ENCODE assay signal across 8 cellular contexts in the genomic region with DNA sequence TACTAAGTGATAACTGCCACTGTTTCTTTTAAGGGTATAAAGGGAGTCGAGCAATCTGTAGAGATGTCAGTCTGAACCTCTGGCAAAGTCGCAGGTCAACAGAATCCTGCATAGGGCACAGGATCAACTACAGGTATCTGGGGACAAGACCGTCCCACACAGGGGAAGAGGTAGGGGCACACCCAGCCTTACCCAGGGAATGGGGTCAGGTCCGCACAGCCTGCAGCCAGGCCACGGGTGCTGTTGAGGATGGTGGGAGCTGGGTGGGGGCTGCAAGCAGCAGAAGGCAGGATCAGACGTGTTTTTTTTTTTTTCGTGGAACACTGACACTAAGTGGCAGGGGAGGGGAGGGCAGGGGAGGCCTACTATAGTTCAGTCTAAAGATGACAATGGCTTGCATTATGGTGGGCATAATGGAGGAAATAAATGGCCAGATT. TPM values are rescaled to one million over a fixed set of nuclear protein-coding genes. Genes with fewer than 3 reads are reported as not detected.
A peak's percentile ranks its signal among the peaks of the same experiment; 100 is the strongest.
DNase-seq lines count a peak whose midpoint lies in the region; ATAC-seq and TF ChIP-seq lines count a peak whose summit lies in the region.

No MANE protein-coding gene starts in this region.

- H3K36me3 Mint-ChIP-seq in activated naive CD8-positive, alpha-beta T cell: peaks cover 9% of the 10 kb centered on the region

- H3K27me3 Mint-ChIP-seq in activated naive CD8-positive, alpha-beta T cell: no peaks in the 10 kb centered on the region

- peak overlapping the region in 6 of 12 donors; percentile 89 to 97 (median 93) for H3K27ac ChIP-seq in heart left ventricle
- H3K27ac ChIP-seq in lower lobe of right lung: peak overlapping the region; percentile 88
- peak overlapping the region; percentile 90 to 96 (median 93) for H3K27ac ChIP-seq in upper lobe of left lung

- H3K9me3 Mint-ChIP-seq in activated naive CD8-positive, alpha-beta T cell (ENCODE audit: low read depth): peaks cover 7% of the 10 kb centered on the region

- intact Hi-C loops in heart left ventricle (cut with DNase I) (loop anchor here in 6 of 10 donors (2.0 to 5.0 kb wide), 4 partner anchors 34 to 84 kb away; a partner anchor contains a TSS), left ventricle myocardium superior (cut with micrococcal nuclease) (no loop called here), lower lobe of right lung (cut with DNase I) (no loop called here)

- H3K36me3 ChIP-seq in heart left ventricle (peaks cover 0 to 5% (median 0%) of the 10 kb centered on the region in 9 donors), lower lobe of right lung (peaks cover 3% of the 10 kb centered on the region), upper lobe of left lung (peaks cover 0 to 4% (median 2%) of the 10 kb centered on the region in 4 donors)

- H3K4me1 Mint-ChIP-seq in activated naive CD8-positive, alpha-beta T cell (ENCODE audit: low read depth): peaks cover 43% of the 10 kb centered on the region

- ATAC-seq in heart left ventricle (no peak), left ventricle myocardium superior (no peak), lower lobe of right lung (no peak), upper lobe of left lung (ENCODE audit: low FRiP score in 2 of 2) (no peak), GM18511 (IDR thresholded peaks at IDR 0.05; ENCODE audit: unreplicated experiment) (no peak)

- H3K9me3 ChIP-seq in heart left ventricle (peaks cover 0 to 9% (median 0%) of the 10 kb centered on the region in 12 donors), lower lobe of right lung (no peaks in the 10 kb centered on the region), upper lobe of left lung (no peaks in the 10 kb centered on the region)

- H3K4me3 ChIP-seq in heart left ventricle (peak overlapping the region in 8 of 12 donors; percentile 77 to 98 (median 94)), lower lobe of right lung (no peak overlapping the region), upper lobe of left lung (peak overlapping the region in 2 of 4 donors; percentile 87 to 93)

- H3K27ac Mint-ChIP-seq in activated naive CD8-positive, alpha-beta T cell: no peak overlapping the region

- no peak for TF ChIP-seq POLR2A in heart left ventricle (IDR thresholded peaks at IDR 0.05)
- TF ChIP-seq POLR2A in upper lobe of left lung (IDR thresholded peaks at IDR 0.05): no peak

- no peak for TF ChIP-seq EP300 in upper lobe of left lung (IDR thresholded peaks at IDR 0.05)

- peaks cover 0 to 39% (median 33%) of the 10 kb centered on the region in 12 donors for H3K4me1 ChIP-seq in heart left ventricle
- peaks cover 44% of the 10 kb centered on the region for H3K4me1 ChIP-seq in lower lobe of right lung
- H3K4me1 ChIP-seq in upper lobe of left lung: peaks cover 26 to 46% (median 32%) of the 10 kb centered on the region in 4 donors

- WGBS in heart left ventricle, 4 donors: 68 to 79% (median 69%) methylated on average over 7 of the region's 7 CpGs
- 72% methylated on average over 7 of the region's 7 CpGs for WGBS in upper lobe of left lung, 2 donors

- TF ChIP-seq CTCF in heart left ventricle (IDR thresholded peaks at IDR 0.05) (peak in 1 of 12 donors; percentile 10), lower lobe of right lung (IDR thresholded peaks at IDR 0.05) (no peak), upper lobe of left lung (IDR thresholded peaks at IDR 0.05) (no peak)

- H3K27me3 ChIP-seq in heart left ventricle: no peaks in the 10 kb centered on the region
- no peaks in the 10 kb centered on the region for H3K27me3 ChIP-seq in lower lobe of right lung (ENCODE audit: low read depth)
- no peaks in the 10 kb centered on the region for H3K27me3 ChIP-seq in upper lobe of left lung

- no peak for DNase-seq in heart left ventricle
- no peak for DNase-seq in left ventricle myocardium superior
- no peak for DNase-seq in lower lobe of right lung
- DNase-seq in upper lobe of left lung: peak in 1 of 2 donors; percentile 40
- DNase-seq in NCI-H510A treated with DMSO at 0.1 percent for 48 hours (lab: John Stamatoyannopoulos, UW): no peak
- DNase-seq in HT-29 (ENCODE audit: low spot score): no peak

- H3K4me3 Mint-ChIP-seq in activated naive CD8-positive, alpha-beta T cell: peak overlapping the region; percentile 76

RNA-seq across cellular contexts. Expression of a gene that starts 41.9 kb away (rescaled TPM):
- total RNA-seq in heart left ventricle: 100 to 1,000 TPM; 312 to 407 (median 352) TPM
- polyA plus RNA-seq in heart left ventricle: 100 to 1,000 TPM; 220 to 308 TPM
- 420 TPM for total RNA-seq in left ventricle myocardium superior
- 387 TPM for total RNA-seq in lower lobe of right lung
- 100 to 1,000 TPM; 339 to 691 (median 487) TPM for total RNA-seq in upper lobe of left lung
- 461 and 493 TPM in 2 replicates for total RNA-seq in HT-29 (2014; rRNA removed; shearing (Covaris generic))

RNA-seq across cellular contexts. Expression of a gene that starts 42.2 kb away (rescaled TPM):
- 100 to 1,000 TPM; 102 to 237 (median 203) TPM for total RNA-seq in heart left ventricle
- polyA plus RNA-seq in heart left ventricle: 100 to 1,000 TPM in 1 of 2 donors, 10 to 100 TPM in 1; 91.2 to 198 TPM
- 139 TPM for total RNA-seq in left ventricle myocardium superior
- total RNA-seq in lower lobe of right lung: 255 TPM
- 100 to 1,000 TPM; 213 to 322 (median 252) TPM for total RNA-seq in upper lobe of left lung
- 139 and 164 TPM in 2 replicates for total RNA-seq in HT-29 (2014; rRNA removed; shearing (Covaris generic))

Comparison
In these comparisons a context has a peak if more than half of its experiments do, and no peak if none do; other contexts are left out.
1. intact Hi-C loops: an anchor here in heart left ventricle (2.0 to 5.0 kb wide); none called in left ventricle myocardium superior and lower lobe of right lung.